Comparison of ENCODE assay signal across 8 cellular contexts in genomic region chr21:5128257-5128656, GRCh38.
DNase-seq lines count a peak whose midpoint lies in the region; ATAC-seq and TF ChIP-seq lines count a peak whose summit lies in the region.
"Not testable (repeated sequence)": the region's sequence is repeated elsewhere in the genome, so short reads cannot be mapped to it uniquely, and the experiment has no call there.

No MANE protein-coding gene starts in this region.

- intact Hi-C loops in CD4-positive, alpha-beta T cell (cut with DNase I, micrococcal nuclease): not testable (repeated sequence)

- not testable (repeated sequence) for H3K36me3 Mint-ChIP-seq in CD4-positive, alpha-beta T cell (ENCODE audit: low read depth); T-helper 17 cell (ENCODE audit: low read depth); activated naive CD8-positive, alpha-beta T cell treated with anti-CD3 and anti-CD28 coated beads for 36 hours; nephron (ENCODE audit: low read depth)

- ATAC-seq in CD4-positive, alpha-beta T cell (ENCODE audit: poor library complexity): peak; percentile 90
- ATAC-seq in GM21515 (IDR thresholded peaks at IDR 0.05; ENCODE audit: unreplicated experiment): peak; percentile 87
- peak; percentile 81 for ATAC-seq in HG03457 (IDR thresholded peaks at IDR 0.05; ENCODE audit: unreplicated experiment)
- ATAC-seq in T-helper 17 cell: peak; percentile 94

- not testable (repeated sequence) for H3K4me1 Mint-ChIP-seq in CD4-positive, alpha-beta T cell (ENCODE audit: low read depth); T-helper 17 cell; activated naive CD8-positive, alpha-beta T cell treated with anti-CD3 and anti-CD28 coated beads for 36 hours; nephron

- not testable (repeated sequence) for H3K27ac Mint-ChIP-seq in CD4-positive, alpha-beta T cell; T-helper 17 cell; nephron
- H3K27ac Mint-ChIP-seq in activated naive CD8-positive, alpha-beta T cell treated with anti-CD3 and anti-CD28 coated beads for 36 hours: peak overlapping the region; percentile 68

- H3K27ac ChIP-seq in CD4-positive, alpha-beta T cell (ENCODE audit: low read depth, low read length): not testable (repeated sequence)

- not testable (repeated sequence) for H3K9me3 ChIP-seq in CD4-positive, alpha-beta T cell (ENCODE audit: control insufficient read depth, low read length); T-helper 17 cell (ENCODE audit: control insufficient read depth, low read length, poor library complexity, severe bottlenecking)

- DNase-seq in CD4-positive, alpha-beta T cell: peak; percentile 95 to 99 (median 97)
- DNase-seq in T-helper 17 cell (peak; percentile 95 to 97 (median 96)), glomerular visceral epithelial cell (ENCODE audit: extremely low spot score) (peak; percentile 90)
- DNase-seq in activated naive CD8-positive, alpha-beta T cell treated with anti-CD3 and anti-CD28 coated beads for 36 hours: peak; percentile 99
- DNase-seq in stimulated activated CD8-positive, alpha-beta memory T cell treated with anti-CD3 and anti-CD28 coated beads, Interleukin-12 subunit alpha, Interleukin-12 subunit beta, amount 100 ng/mL, for 1 hour (ENCODE audit: low read depth): peak; percentile 97

- H3K4me3 Mint-ChIP-seq in CD4-positive, alpha-beta T cell: peak overlapping the region; percentile 38
- not testable (repeated sequence) for H3K4me3 Mint-ChIP-seq in T-helper 17 cell
- H3K4me3 Mint-ChIP-seq in activated naive CD8-positive, alpha-beta T cell treated with anti-CD3 and anti-CD28 coated beads for 36 hours: peak overlapping the region; percentile 61
- peak overlapping the region; percentile 71 to 76 (median 75) for H3K4me3 Mint-ChIP-seq in nephron

- POLR2A ChIA-PET in CD4-positive, alpha-beta T cell (lab: Charles Lee): not testable (repeated sequence)

- not testable (repeated sequence) for TF ChIP-seq CTCF in CD4-positive, alpha-beta T cell (IDR thresholded peaks at IDR 0.05); nephron (IDR thresholded peaks at IDR 0.05; ENCODE audit: unreplicated experiment in 3 of 3)

- CTCF ChIA-PET in CD4-positive, alpha-beta T cell (lab: Charles Lee): not testable (repeated sequence)

- not testable (repeated sequence) for H3K27me3 ChIP-seq in CD4-positive, alpha-beta T cell (ENCODE audit: control insufficient read depth, insufficient read depth, low read length)

- not testable (repeated sequence) for H3K9me3 Mint-ChIP-seq in CD4-positive, alpha-beta T cell; activated naive CD8-positive, alpha-beta T cell treated with anti-CD3 and anti-CD28 coated beads for 36 hours; nephron

- not testable (repeated sequence) for H3K27me3 Mint-ChIP-seq in CD4-positive, alpha-beta T cell; T-helper 17 cell; activated naive CD8-positive, alpha-beta T cell treated with anti-CD3 and anti-CD28 coated beads for 36 hours; nephron (ENCODE audit: low read depth)
